In the genomic region with DNA sequence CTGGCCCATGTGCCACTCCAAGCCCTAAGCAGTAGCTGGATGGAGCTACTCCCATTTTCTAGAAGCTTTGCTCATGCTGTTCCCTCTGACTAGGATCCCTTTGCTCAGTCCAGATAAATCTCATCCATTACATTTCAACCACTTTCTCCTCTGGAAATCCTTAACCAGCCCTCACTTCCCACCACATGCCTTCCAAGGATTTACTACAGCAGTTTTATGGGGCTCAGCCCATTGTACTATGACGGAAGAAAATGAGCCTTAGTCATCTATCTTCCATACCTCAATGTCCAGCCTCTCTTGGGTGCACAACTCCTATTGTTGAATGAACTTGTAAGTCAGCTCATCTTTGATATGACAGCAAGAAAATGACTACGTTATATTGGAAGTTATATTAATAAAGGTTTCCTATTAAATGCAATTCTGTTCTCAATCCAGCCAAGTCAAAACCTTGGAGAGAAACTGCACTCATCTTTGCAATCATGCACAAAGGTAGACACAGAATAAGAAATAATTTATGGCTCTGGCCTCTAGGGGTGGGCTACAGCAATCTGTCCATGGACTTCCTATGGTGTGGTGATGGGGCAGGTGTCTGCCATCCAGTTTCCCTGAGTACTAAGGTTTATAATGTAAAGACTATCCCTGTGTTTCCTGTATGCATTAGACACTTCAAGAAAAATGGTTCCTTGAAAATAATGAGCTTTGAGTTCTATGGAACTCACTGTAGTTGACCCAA, we compare ENCODE assay signal across 11 cellular contexts. TPM values are rescaled to one million over a fixed set of nuclear protein-coding genes. Genes with fewer than 3 reads are reported as not detected.
DNase-seq lines count a peak whose midpoint lies in the region; TF ChIP-seq lines count a peak whose summit lies in the region.
"Had no signal": no experiment of that assay in that cellular context is flagged by ENCODE, and none has a peak within 500 bp of the region (broad histone marks: within the 10 kb centered on the region; RNA-seq: fewer than 3 reads in every experiment).

No MANE protein-coding gene starts in this region.

- peak; percentile 22; the same call in 1 of the 2 replicates for TF ChIP-seq CTCF in LNCaP clone FGC (IDR thresholded peaks at IDR 0.05; ENCODE audit: control insufficient read depth, extremely low read depth, insufficient read depth)
- peak; percentile 41 for TF ChIP-seq CTCF in choroid plexus epithelial cell (conservative IDR thresholded peaks at IDR 0.05; ENCODE audit: low read depth, low read length)
- peak; percentile 43 for TF ChIP-seq CTCF in progenitor cell of endocrine pancreas (IDR thresholded peaks at IDR 0.05; ENCODE audit: unreplicated experiment)

- no peaks in the 10 kb centered on the region for H3K36me3 Mint-ChIP-seq in progenitor cell of endocrine pancreas (ENCODE audit: insufficient read depth)
- H3K36me3 Mint-ChIP-seq: CD8-positive, alpha-beta T cell had no signal

- H3K4me3 Mint-ChIP-seq in progenitor cell of endocrine pancreas (ENCODE audit: low read depth) = no peak overlapping the region
- H3K4me3 Mint-ChIP-seq: activated CD4-positive, alpha-beta T cell treated with anti-CD3 and anti-CD28 coated beads, Interleukin-2, amount 10 ng/mL, durations not matched to agents 7 days and 5 days; CD8-positive, alpha-beta T cell had no signal

- peak; percentile 38 to 42 for DNase-seq in SHP77 (lab: John Stamatoyannopoulos, UW)
- DNase-seq in SHP77 treated with DMSO at 0.1 percent for 48 hours (lab: John Stamatoyannopoulos, UW) = no peak
- no peak for DNase-seq in LNCaP clone FGC (ENCODE audit: low read depth)
- DNase-seq in choroid plexus epithelial cell (ENCODE audit: low read depth) = no peak
- no peak for DNase-seq in progenitor cell of endocrine pancreas (ENCODE audit: low spot score, unreplicated experiment)
- no peak for DNase-seq in middle frontal gyrus (ENCODE audit: extremely low spot score, low spot score)
- DNase-seq in GM03348 (ENCODE audit: low spot score) = no peak
- no peak for DNase-seq in posterior vena cava (ENCODE audit: low spot score)
- DNase-seq: activated CD4-positive, alpha-beta T cell treated with anti-CD3 and anti-CD28 coated beads, Interleukin-2, amount 10 ng/mL, durations not matched to agents 7 days and 5 days; CD8-positive, alpha-beta T cell; lower lobe of right lung had no signal

- H3K4me1 Mint-ChIP-seq in progenitor cell of endocrine pancreas (ENCODE audit: low read depth) = peaks cover 55% of the 10 kb centered on the region

- no peak overlapping the region for H3K27ac Mint-ChIP-seq in progenitor cell of endocrine pancreas
- H3K27ac Mint-ChIP-seq: activated CD4-positive, alpha-beta T cell treated with anti-CD3 and anti-CD28 coated beads, Interleukin-2, amount 10 ng/mL, durations not matched to agents 7 days and 5 days; CD8-positive, alpha-beta T cell had no signal

- intact Hi-C loops in posterior vena cava (cut with DNase I) = no loop called here

- no peaks in the 10 kb centered on the region for H3K9me3 Mint-ChIP-seq in progenitor cell of endocrine pancreas (ENCODE audit: low read depth)
- H3K9me3 Mint-ChIP-seq: activated CD4-positive, alpha-beta T cell treated with anti-CD3 and anti-CD28 coated beads, Interleukin-2, amount 10 ng/mL, durations not matched to agents 7 days and 5 days; CD8-positive, alpha-beta T cell had no signal

- no peak overlapping the region for H3K4me3 ChIP-seq in LNCaP clone FGC (ENCODE audit: low read depth, low read length)
- no peak overlapping the region for H3K4me3 ChIP-seq in choroid plexus epithelial cell (ENCODE audit: low read depth, low read length)
- H3K4me3 ChIP-seq: lower lobe of right lung had no signal

- no peaks in the 10 kb centered on the region for H3K27me3 Mint-ChIP-seq in progenitor cell of endocrine pancreas

RNA-seq across cellular contexts. Expression of a gene that starts 3.4 kb away (rescaled TPM):
- total RNA-seq in progenitor cell of endocrine pancreas (32.2 and 33.1 TPM in 2 replicates), posterior vena cava (1 to 10 TPM; 4.2 to 4.5 TPM)

Comparison
In these comparisons a context has a peak if more than half of its experiments do, and no peak if none do; other contexts are left out.
1. DNase-seq: peak in SHP77 (2 of 2); none in SHP77 treated with DMSO at 0.1 percent for 48 hours (single experiment), LNCaP clone FGC (single experiment), choroid plexus epithelial cell (single experiment), progenitor cell of endocrine pancreas (single experiment), middle frontal gyrus (single experiment), GM03348 (single experiment) and posterior vena cava (single experiment).
2. Peak in every context shown above with its lines, with median percentiles within 50 percentile points of each other: CTCF ChIP-seq.